ENCODE assay signal across 23 cellular contexts in genomic region chr9:125516381-125516960, GRCh38.
"Had no signal": no experiment of that assay in that cellular context is flagged by ENCODE, and none has a peak within 500 bp of the region (broad histone marks: within the 10 kb centered on the region; RNA-seq: fewer than 3 reads in every experiment).

No MANE protein-coding gene starts in this region.

- H3K27me3 Mint-ChIP-seq: activated CD4-positive, alpha-beta T cell treated with anti-CD3 and anti-CD28 coated beads, Interleukin-2, amount 10 ng/mL, durations not matched to agents 24 days and 14 days; activated CD8-positive, alpha-beta memory T cell treated with anti-CD3 and anti-CD28 coated beads, Interleukin-2, amount 10 ng/mL, durations not matched to agents 7 days and 5 days; activated naive CD8-positive, alpha-beta T cell treated with anti-CD3 and anti-CD28 coated beads, Interleukin-2, amount 50 U/mL, for 24 hours; activated T-cell treated with anti-CD3 and anti-CD28 coated beads, Interleukin-2, amount 50 U/mL, for 24 hours had no signal

- H3K4me3 ChIP-seq: SK-N-MC had no signal

- H3K4me3 Mint-ChIP-seq: activated CD4-positive, alpha-beta T cell treated with anti-CD3 and anti-CD28 coated beads, Interleukin-2, amount 10 ng/mL, durations not matched to agents 24 days and 14 days; activated CD8-positive, alpha-beta memory T cell treated with anti-CD3 and anti-CD28 coated beads, Interleukin-2, amount 10 ng/mL, durations not matched to agents 7 days and 5 days; activated naive CD8-positive, alpha-beta T cell treated with anti-CD3 and anti-CD28 coated beads, Interleukin-2, amount 50 U/mL, for 24 hours; activated T-cell treated with anti-CD3 and anti-CD28 coated beads, Interleukin-2, amount 50 U/mL, for 24 hours; activated T-helper 1 cell treated with anti-CD3 and anti-CD28 coated beads, Interleukin-12 subunit alpha, Interleukin-12 subunit beta, Interleukin-2, Interleukin-4 antibody, amounts not matched to agents 30 ng/mL and 10 ng/mL and 1 ng/mL, durations not matched to agents 14 hours and 24 hours and 36 hours had no signal

- H3K27me3 ChIP-seq: brain microvascular endothelial cell had no signal

- H3K9me3 Mint-ChIP-seq: activated CD4-positive, alpha-beta T cell treated with anti-CD3 and anti-CD28 coated beads, Interleukin-2, amount 10 ng/mL, durations not matched to agents 24 days and 14 days; activated naive CD4-positive, alpha-beta T cell treated with anti-CD3 and anti-CD28 coated beads, Interleukin-2, amount 50 U/mL, for 72 hours; activated naive CD8-positive, alpha-beta T cell treated with anti-CD3 and anti-CD28 coated beads, Interleukin-2, amount 50 U/mL, for 24 hours; activated T-cell treated with anti-CD3 and anti-CD28 coated beads, Interleukin-2, amount 50 U/mL, for 24 hours; activated T-helper 1 cell treated with anti-CD3 and anti-CD28 coated beads, Interleukin-12 subunit alpha, Interleukin-12 subunit beta, Interleukin-2, Interleukin-4 antibody, amounts not matched to agents 30 ng/mL and 10 ng/mL and 1 ng/mL, durations not matched to agents 14 hours and 24 hours and 36 hours had no signal

- DNase-seq: activated CD4-positive, alpha-beta T cell treated with anti-CD3 and anti-CD28 coated beads for 1 hour; activated CD4-positive, alpha-beta T cell treated with anti-CD3 and anti-CD28 coated beads, Interleukin-2, amount 10 ng/mL, durations not matched to agents 24 days and 14 days; activated CD4-positive, alpha-beta T cell treated with anti-CD3 and anti-CD28 coated beads, Interleukin-2, amount 50 U/mL, for 48 hours; activated CD8-positive, alpha-beta memory T cell treated with anti-CD3 and anti-CD28 coated beads, Interleukin-2, amount 10 ng/mL, durations not matched to agents 7 days and 5 days; activated effector memory CD4-positive, alpha-beta T cell treated with anti-CD3 and anti-CD28 coated beads, Interleukin-2, amount 50 U/mL, for 16 hours; activated naive CD4-positive, alpha-beta T cell treated with Interleukin-2 at 50 U/mL for 16 hours; activated naive CD8-positive, alpha-beta T cell treated with anti-CD3 and anti-CD28 coated beads, Interleukin-2, amount 50 U/mL, for 24 hours; activated T-cell treated with anti-CD3 and anti-CD28 coated beads, Interleukin-2, amount 50 U/mL, for 24 hours; brain microvascular endothelial cell; KBM-7; NCI-H1092; NCI-H1417; NCI-H1694; NCI-H2029; NCI-H2107; NCI-H2171 treated with DMSO at 0.1 percent for 48 hours; NCI-H226; NCI-H526 treated with DMSO at 0.1 percent for 48 hours; NCI-H82; T-helper 1 cell had no signal

- ATAC-seq: activated CD8-positive, alpha-beta memory T cell treated with anti-CD3 and anti-CD28 coated beads, Interleukin-2, amount 10 ng/mL, durations not matched to agents 7 days and 5 days; activated naive CD4-positive, alpha-beta T cell treated with anti-CD3 and anti-CD28 coated beads, Interleukin-2, amount 50 U/mL, for 72 hours; activated naive CD8-positive, alpha-beta T cell treated with anti-CD3 and anti-CD28 coated beads, Interleukin-2, amount 50 U/mL, for 24 hours had no signal

- H3K27ac ChIP-seq: brain microvascular endothelial cell, SK-N-MC had no signal

- H3K27ac Mint-ChIP-seq: activated CD4-positive, alpha-beta T cell treated with anti-CD3 and anti-CD28 coated beads, Interleukin-2, amount 10 ng/mL, durations not matched to agents 24 days and 14 days; activated CD8-positive, alpha-beta memory T cell treated with anti-CD3 and anti-CD28 coated beads, Interleukin-2, amount 10 ng/mL, durations not matched to agents 7 days and 5 days; activated naive CD4-positive, alpha-beta T cell treated with anti-CD3 and anti-CD28 coated beads, Interleukin-2, amount 50 U/mL, for 72 hours; activated naive CD8-positive, alpha-beta T cell treated with anti-CD3 and anti-CD28 coated beads, Interleukin-2, amount 50 U/mL, for 24 hours; activated T-cell treated with anti-CD3 and anti-CD28 coated beads, Interleukin-2, amount 50 U/mL, for 24 hours; activated T-helper 1 cell treated with anti-CD3 and anti-CD28 coated beads, Interleukin-12 subunit alpha, Interleukin-12 subunit beta, Interleukin-2, Interleukin-4 antibody, amounts not matched to agents 30 ng/mL and 10 ng/mL and 1 ng/mL, durations not matched to agents 14 hours and 24 hours and 36 hours had no signal

- H3K36me3 ChIP-seq: brain microvascular endothelial cell had no signal
